Comparison of ENCODE assay signal across 5 cellular contexts in genomic region chr3:100128565-100128964, GRCh38. TPM values are rescaled to one million over a fixed set of nuclear protein-coding genes. Genes with fewer than 3 reads are reported as not detected.
"Had no signal": no experiment of that assay in that cellular context is flagged by ENCODE, and none has a peak within 500 bp of the region (broad histone marks: within the 10 kb centered on the region; RNA-seq: fewer than 3 reads in every experiment).

No MANE protein-coding gene starts in this region.

- H3K9me3 Mint-ChIP-seq: GM23338, H9 had no signal

- H3K27ac Mint-ChIP-seq: GM23338, H9 had no signal

- H3K4me3 Mint-ChIP-seq: GM23338, H9 had no signal

- H3K4me3 ChIP-seq: GM23338, K562 had no signal

- ATAC-seq: GM23338, K562 had no signal

- H3K4me1 Mint-ChIP-seq: GM23338, H9 had no signal

- DNase-seq: H9, HCEC 1CT, IMR-90 had no signal

RNA-seq across cellular contexts. Expression of gene FILIP1L, which starts 14.3 kb away (rescaled TPM):
- total RNA-seq: GM23338 had no signal
